1 cellular context compared by ENCODE assay signal in the genomic region with DNA sequence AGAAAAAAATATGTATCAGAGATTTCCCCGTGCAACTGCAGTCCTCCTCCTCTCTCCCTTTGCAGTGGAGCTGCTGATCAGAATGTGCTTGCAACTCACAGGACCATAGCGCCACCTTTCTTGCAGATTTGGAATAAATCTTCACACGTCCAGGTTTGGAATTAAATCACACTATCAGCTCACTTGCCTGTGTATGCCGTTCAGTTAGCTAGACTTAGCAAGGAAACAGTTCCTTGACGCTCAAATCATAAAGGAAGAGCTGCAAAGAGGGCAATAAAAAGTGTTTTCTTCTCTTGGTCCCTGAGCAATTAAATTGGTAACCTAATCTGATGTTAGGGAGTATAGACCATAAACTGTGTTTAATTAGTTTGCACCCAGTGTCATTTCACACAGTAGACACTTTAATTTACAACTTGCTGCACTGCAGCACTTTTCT.
TF ChIP-seq lines count a peak whose summit lies in the region.

No MANE protein-coding gene starts in this region.

TF ChIP-seq in HEK293, 187 proteins besides CTCF, POLR2A, EP300 and RAD21 (continued from another document):
- TF ChIP-seq ZBTB17 (tag by site-specific recombination; IDR thresholded peaks at IDR 0.05) (peak; percentile 69), ZNF366 (tag by site-specific recombination; conservative IDR thresholded peaks at IDR 0.05) (peak; percentile 72), IKZF3 (tag by site-specific recombination; IDR thresholded peaks at IDR 0.05) (peak; percentile 74), ZNF223 (tag by site-specific recombination; IDR thresholded peaks at IDR 0.05) (no peak), ZNF18 (tag by site-specific recombination; IDR thresholded peaks at IDR 0.05) (peak; percentile 70), ZNF335 (tag by site-specific recombination; conservative IDR thresholded peaks at IDR 0.05) (no peak), BCL11B (tag by site-specific recombination; IDR thresholded peaks at IDR 0.05; ENCODE audit: low read depth) (0 out of 2 replicates have a peak, but pooled peaks have one; percentile 23), TRIM28 (IDR thresholded peaks at IDR 0.05; ENCODE audit: borderline replicate concordance, low read length) (peak; percentile 39; the same call in 1 of the 2 replicates), ZBTB44 (tag by site-specific recombination; IDR thresholded peaks at IDR 0.05) (peak; percentile 89), ZSCAN30 (tag by site-specific recombination; IDR thresholded peaks at IDR 0.05) (0 out of 2 replicates have a peak, but pooled peaks have one; percentile 60), PRDM6 (tag by site-specific recombination; IDR thresholded peaks at IDR 0.05) (peak; percentile 92), ZEB2 (tag by site-specific recombination; IDR thresholded peaks at IDR 0.05) (0 out of 2 replicates have a peak, but pooled peaks have one; percentile 57), ZNF248 (tag by site-specific recombination; IDR thresholded peaks at IDR 0.05) (no peak), ZNF19 (tag by site-specific recombination; IDR thresholded peaks at IDR 0.05; ENCODE audit: low read depth) (no peak), FEZF1 (tag by site-specific recombination; IDR thresholded peaks at IDR 0.05) (peak; percentile 85), OSR2 (tag by site-specific recombination; IDR thresholded peaks at IDR 0.05) (peak; percentile 77), ZNF2 (tag by site-specific recombination; IDR thresholded peaks at IDR 0.05) (peak; percentile 89)
- TF ChIP-seq, protein P1, sequence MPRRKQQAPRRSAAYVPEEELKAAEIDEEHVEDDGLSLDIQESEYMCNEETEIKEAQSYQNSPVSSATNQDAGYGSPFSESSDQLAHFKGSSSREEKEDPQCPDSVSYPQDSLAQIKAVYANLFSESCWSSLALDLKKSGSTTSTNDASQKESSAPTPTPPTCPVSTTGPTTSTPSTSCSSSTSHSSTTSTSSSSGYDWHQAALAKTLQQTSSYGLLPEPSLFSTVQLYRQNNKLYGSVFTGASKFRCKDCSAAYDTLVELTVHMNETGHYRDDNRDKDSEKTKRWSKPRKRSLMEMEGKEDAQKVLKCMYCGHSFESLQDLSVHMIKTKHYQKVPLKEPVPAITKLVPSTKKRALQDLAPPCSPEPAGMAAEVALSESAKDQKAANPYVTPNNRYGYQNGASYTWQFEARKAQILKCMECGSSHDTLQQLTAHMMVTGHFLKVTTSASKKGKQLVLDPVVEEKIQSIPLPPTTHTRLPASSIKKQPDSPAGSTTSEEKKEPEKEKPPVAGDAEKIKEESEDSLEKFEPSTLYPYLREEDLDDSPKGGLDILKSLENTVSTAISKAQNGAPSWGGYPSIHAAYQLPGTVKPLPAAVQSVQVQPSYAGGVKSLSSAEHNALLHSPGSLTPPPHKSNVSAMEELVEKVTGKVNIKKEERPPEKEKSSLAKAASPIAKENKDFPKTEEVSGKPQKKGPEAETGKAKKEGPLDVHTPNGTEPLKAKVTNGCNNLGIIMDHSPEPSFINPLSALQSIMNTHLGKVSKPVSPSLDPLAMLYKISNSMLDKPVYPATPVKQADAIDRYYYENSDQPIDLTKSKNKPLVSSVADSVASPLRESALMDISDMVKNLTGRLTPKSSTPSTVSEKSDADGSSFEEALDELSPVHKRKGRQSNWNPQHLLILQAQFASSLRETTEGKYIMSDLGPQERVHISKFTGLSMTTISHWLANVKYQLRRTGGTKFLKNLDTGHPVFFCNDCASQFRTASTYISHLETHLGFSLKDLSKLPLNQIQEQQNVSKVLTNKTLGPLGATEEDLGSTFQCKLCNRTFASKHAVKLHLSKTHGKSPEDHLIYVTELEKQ (tag by site-specific recombination; IDR thresholded peaks at IDR 0.05; ENCODE audit: borderline replicate concordance): 0 out of 2 replicates have a peak, but pooled peaks have one; percentile 16
- TF ChIP-seq, protein P2, sequence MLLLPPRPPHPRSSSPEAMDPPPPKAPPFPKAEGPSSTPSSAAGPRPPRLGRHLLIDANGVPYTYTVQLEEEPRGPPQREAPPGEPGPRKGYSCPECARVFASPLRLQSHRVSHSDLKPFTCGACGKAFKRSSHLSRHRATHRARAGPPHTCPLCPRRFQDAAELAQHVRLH (tag by site-specific recombination; IDR thresholded peaks at IDR 0.05): peak; percentile 69
- TF ChIP-seq, protein P3, sequence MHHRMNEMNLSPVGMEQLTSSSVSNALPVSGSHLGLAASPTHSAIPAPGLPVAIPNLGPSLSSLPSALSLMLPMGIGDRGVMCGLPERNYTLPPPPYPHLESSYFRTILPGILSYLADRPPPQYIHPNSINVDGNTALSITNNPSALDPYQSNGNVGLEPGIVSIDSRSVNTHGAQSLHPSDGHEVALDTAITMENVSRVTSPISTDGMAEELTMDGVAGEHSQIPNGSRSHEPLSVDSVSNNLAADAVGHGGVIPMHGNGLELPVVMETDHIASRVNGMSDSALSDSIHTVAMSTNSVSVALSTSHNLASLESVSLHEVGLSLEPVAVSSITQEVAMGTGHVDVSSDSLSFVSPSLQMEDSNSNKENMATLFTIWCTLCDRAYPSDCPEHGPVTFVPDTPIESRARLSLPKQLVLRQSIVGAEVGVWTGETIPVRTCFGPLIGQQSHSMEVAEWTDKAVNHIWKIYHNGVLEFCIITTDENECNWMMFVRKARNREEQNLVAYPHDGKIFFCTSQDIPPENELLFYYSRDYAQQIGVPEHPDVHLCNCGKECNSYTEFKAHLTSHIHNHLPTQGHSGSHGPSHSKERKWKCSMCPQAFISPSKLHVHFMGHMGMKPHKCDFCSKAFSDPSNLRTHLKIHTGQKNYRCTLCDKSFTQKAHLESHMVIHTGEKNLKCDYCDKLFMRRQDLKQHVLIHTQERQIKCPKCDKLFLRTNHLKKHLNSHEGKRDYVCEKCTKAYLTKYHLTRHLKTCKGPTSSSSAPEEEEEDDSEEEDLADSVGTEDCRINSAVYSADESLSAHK (tag by site-specific recombination; IDR thresholded peaks at IDR 0.05): peak; percentile 76
